Comparison of ENCODE assay signal across 21 cellular contexts in the genomic region with DNA sequence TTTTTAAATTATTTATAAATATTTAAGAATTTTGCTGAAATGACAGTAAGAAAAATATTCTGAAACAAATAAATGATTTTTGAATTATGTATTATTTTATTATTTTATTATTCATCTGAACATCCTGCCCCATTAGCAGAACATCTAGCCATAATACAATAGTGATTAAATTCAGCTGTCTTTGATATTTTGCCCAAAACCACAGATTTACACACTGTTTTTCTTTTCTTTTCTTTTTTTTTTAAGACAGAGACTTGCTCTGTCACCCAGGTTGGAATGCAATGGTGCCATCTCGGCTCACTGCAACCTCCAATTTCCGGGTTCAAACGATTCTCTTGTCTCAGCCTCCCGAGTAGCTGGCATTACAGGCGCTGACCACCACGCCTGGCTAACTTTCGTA. TPM values are rescaled to one million over a fixed set of nuclear protein-coding genes. Genes with fewer than 3 reads are reported as not detected.
"Had no signal": no experiment of that assay in that cellular context is flagged by ENCODE, and none has a peak within 500 bp of the region (broad histone marks: within the 10 kb centered on the region; RNA-seq: fewer than 3 reads in every experiment).

No MANE protein-coding gene starts in this region.

- H2AFZ ChIP-seq: hepatocyte had no signal

- ATAC-seq: activated naive CD8-positive, alpha-beta T cell treated with anti-CD3 and anti-CD28 coated beads, Interleukin-2, amount 50 U/mL, for 24 hours; T-cell had no signal

- H3K27me3 ChIP-seq: brain microvascular endothelial cell, hepatocyte, thyroid gland had no signal

- H3K4me1 ChIP-seq: thyroid gland had no signal

- H3K36me3 ChIP-seq: brain microvascular endothelial cell, thyroid gland had no signal

- H3K4me3 ChIP-seq: hepatocyte, lung, thyroid gland had no signal

- FAIRE-seq: keratinocyte had no signal

- H3K9me3 ChIP-seq: thyroid gland had no signal

- H3K4me2 ChIP-seq: hepatocyte had no signal

- H3K27ac ChIP-seq: brain microvascular endothelial cell, hepatocyte, thyroid gland had no signal

- DNase-seq: activated CD4-positive, alpha-beta T cell treated with anti-CD3 and anti-CD28 coated beads, Interleukin-2, amount 10 ng/mL, durations not matched to agents 7 days and 5 days; activated CD8-positive, alpha-beta memory T cell treated with anti-CD3 and anti-CD28 coated beads, Interleukin-2, amount 50 U/mL, for 48 hours; activated effector memory CD4-positive, alpha-beta T cell treated with Interleukin-2 at 50 U/mL for 16 hours; activated naive CD4-positive, alpha-beta T cell treated with anti-CD3 and anti-CD28 coated beads, Interleukin-2, amount 10 ng/mL, durations not matched to agents 7 days and 5 days; activated naive CD8-positive, alpha-beta T cell treated with anti-CD3 and anti-CD28 coated beads, Interleukin-2, amount 50 U/mL, for 24 hours; activated T-cell treated with anti-CD3 and anti-CD28 coated beads, Interleukin-2, amount 50 U/mL, for 48 hours; anterior cingulate cortex; brain microvascular endothelial cell; central memory CD4-positive, alpha-beta T cell; erythroblast; occipital lobe; retina; stimulated activated CD4-positive, alpha-beta T cell treated with anti-CD3 and anti-CD28 coated beads, Interleukin-12 subunit alpha, Interleukin-12 subunit beta, amount 100 ng/mL, for 4 hours; stimulated activated CD4-positive, alpha-beta T cell treated with anti-CD3 and anti-CD28 coated beads, Interleukin-1b, Interleukin-23, amount 100 ng/mL, for 48 hours; stimulated activated CD8-positive, alpha-beta memory T cell treated with anti-CD3 and anti-CD28 coated beads, Interleukin-4, amount 100 ng/mL, for 48 hours; stimulated activated naive CD4-positive, alpha-beta T cell treated with Interleukin-2 at 50 U/mL for 16 hours; T-cell; thyroid gland had no signal

RNA-seq across cellular contexts. Expression of a gene that starts 1.9 kb away (rescaled TPM):
- polyA plus RNA-seq: hepatocyte, keratinocyte, lung had no signal

RNA-seq across cellular contexts. Expression of a gene that starts 10.6 kb away (rescaled TPM):
- polyA plus RNA-seq: keratinocyte had no signal
